Comparison of ENCODE assay signal across 8 cellular contexts in genomic region chr6:122491915-122492537, GRCh38. TPM values are rescaled to one million over a fixed set of nuclear protein-coding genes. Genes with fewer than 3 reads are reported as not detected.
A peak's percentile ranks its signal among the peaks of the same experiment; 100 is the strongest.
DNase-seq lines count a peak whose midpoint lies in the region; ATAC-seq and TF ChIP-seq lines count a peak whose summit lies in the region.

No MANE protein-coding gene starts in this region.

- ATAC-seq in GM19324 (IDR thresholded peaks at IDR 0.05; ENCODE audit: low FRiP score, unreplicated experiment) (peak; percentile 98), HG03354 (IDR thresholded peaks at IDR 0.05; ENCODE audit: poor library complexity, severe bottlenecking, unreplicated experiment) (peak; percentile 91)

- peak; percentile 83 to 88 for TF ChIP-seq RAD21 in liver (IDR thresholded peaks at IDR 0.05)

- H3K4me3 ChIP-seq in liver (ENCODE audit: low read depth in 1 of 3, low read length in 3 of 3), result no peak overlapping the region

- H3K9me3 ChIP-seq in liver (ENCODE audit: control insufficient read depth in 4 of 4, low read length in 3 of 4), result peaks cover 0 to 4% (median 0%) of the 10 kb centered on the region in 4 donors

- H3K27ac ChIP-seq in liver (ENCODE audit: low read depth in 1 of 2, low read length in 2 of 2), result no peak overlapping the region

- no peaks in the 10 kb centered on the region for H3K4me1 ChIP-seq in liver (ENCODE audit: control insufficient read depth in 4 of 4, insufficient read depth in 4 of 4, low read length in 3 of 4)

- H3K9ac ChIP-seq in liver (ENCODE audit: low read depth in 1 of 2, low read length in 2 of 2), result no peak overlapping the region

- WGBS in liver, result 37% methylated on average over 7 of the region's 7 CpGs

- H3K27me3 ChIP-seq in liver (ENCODE audit: control insufficient read depth in 4 of 4, insufficient read depth in 4 of 4, low read length in 3 of 4), result no peaks in the 10 kb centered on the region

- DNase-seq in CD1c-positive myeloid dendritic cell (ENCODE audit: extremely low spot score) (peak; percentile 66), NCI-H446 (lab: John Stamatoyannopoulos, UW) (peak; percentile 45 to 69), cerebellar cortex (ENCODE audit: low spot score) (peak; percentile 93)
- peak; percentile 51 for DNase-seq in activated CD4-positive, CD25-positive, alpha-beta regulatory T cell treated with anti-CD3 and anti-CD28 coated beads, Interleukin-2, amount 50 U/mL, for 72 hours
- peak; percentile 21 to 31 (median 29) for DNase-seq in stimulated activated CD4-positive, alpha-beta T cell treated with anti-CD3 and anti-CD28 coated beads, TNF-alpha, amount 100 ng/mL, for 4 hours (ENCODE audit: low read depth in 3 of 3)

- peak; percentile 68 for TF ChIP-seq CTCF in liver (IDR thresholded peaks at IDR 0.05; ENCODE audit: low read depth, low read length, missing input control)

- peaks cover 0 to 2% (median 0%) of the 10 kb centered on the region in 4 donors for H3K36me3 ChIP-seq in liver (ENCODE audit: control insufficient read depth in 4 of 4, insufficient read depth in 3 of 4, low read depth in 1 of 4, low read length in 3 of 4)

TF ChIP-seq in liver, 16 proteins besides CTCF, POLR2A, EP300 and RAD21:
- TF ChIP-seq HNF4A (conservative IDR thresholded peaks at IDR 0.05) (no peak), ZBTB33 (IDR thresholded peaks at IDR 0.05) (no peak), MAX (IDR thresholded peaks at IDR 0.05) (no peak), EGR1 (IDR thresholded peaks at IDR 0.05; ENCODE audit: low read depth in 2 of 2) (no peak), YY1 (IDR thresholded peaks at IDR 0.05) (no peak), FOXA1 (IDR thresholded peaks at IDR 0.05) (no peak), JUND (IDR thresholded peaks at IDR 0.05) (no peak), TAF1 (conservative IDR thresholded peaks at IDR 0.05) (no peak), HNF4G (IDR thresholded peaks at IDR 0.05) (no peak), ATF3 (IDR thresholded peaks at IDR 0.05) (no peak), RXRA (IDR thresholded peaks at IDR 0.05) (no peak), SP1 (IDR thresholded peaks at IDR 0.05) (no peak), FOXA2 (IDR thresholded peaks at IDR 0.05) (no peak), REST (IDR thresholded peaks at IDR 0.05) (no peak), GABPA (IDR thresholded peaks at IDR 0.05 in 1 of 2, conservative IDR thresholded peaks at IDR 0.05 in 1 of 2) (no peak), NR2F2 (IDR thresholded peaks at IDR 0.05) (no peak)

RNA-seq across cellular contexts. Expression of gene SERINC1, which starts 20.4 kb away (rescaled TPM):
- total RNA-seq in liver, result 100 to 1,000 TPM; 131 to 139 TPM
- 10 to 100 TPM; 79.8 to 95.5 TPM for polyA plus RNA-seq in liver

Comparison
In these comparisons a context has a peak if more than half of its experiments do, and no peak if none do; other contexts are left out.
1. DNase-seq: peak in every context shown above with its lines; median percentile 93 in cerebellar cortex; 66 in CD1c-positive myeloid dendritic cell; 57 in NCI-H446; 51 in activated CD4-positive, CD25-positive, alpha-beta regulatory T cell treated with anti-CD3 and anti-CD28 coated beads, Interleukin-2, amount 50 U/mL, for 72 hours; 29 in stimulated activated CD4-positive, alpha-beta T cell treated with anti-CD3 and anti-CD28 coated beads, TNF-alpha, amount 100 ng/mL, for 4 hours.